In genomic region chr4:443520-444038, GRCh38 we compare ENCODE assay signal across 8 cellular contexts. TPM values are rescaled to one million over a fixed set of nuclear protein-coding genes. Genes with fewer than 3 reads are reported as not detected.
A peak's percentile ranks its signal among the peaks of the same experiment; 100 is the strongest.
DNase-seq lines count a peak whose midpoint lies in the region; ATAC-seq, FAIRE-seq and TF ChIP-seq lines count a peak whose summit lies in the region.
"Not testable (repeated sequence)": the region's sequence is repeated elsewhere in the genome, so short reads cannot be mapped to it uniquely, and the experiment has no call there.

No MANE protein-coding gene starts in this region.

- H3K27me3 Mint-ChIP-seq in CD8-positive, alpha-beta T cell (ENCODE audit: low read depth); activated naive CD8-positive, alpha-beta T cell; endodermal cell (ENCODE audit: insufficient read depth); natural killer cell treated with Interleukin-12 subunit alpha and Interleukin-12 subunit beta and Interleukin-15 and Interleukin-18, amount 100 ng/mL, for 72 hours: not testable (repeated sequence)
- peaks cover 38% of the 10 kb centered on the region for H3K27me3 Mint-ChIP-seq in GM23338 (ENCODE audit: insufficient read depth, low read depth, poor library complexity)

- not testable (repeated sequence) for H3K27me3 ChIP-seq in CD8-positive, alpha-beta T cell (ENCODE audit: insufficient read depth, low read length); GM23338 (ENCODE audit: insufficient read depth); endodermal cell (ENCODE audit: control insufficient read depth, insufficient read depth, low read length, poor library complexity, severe bottlenecking); HepG2 (ENCODE audit: control insufficient read depth in 1 of 2, insufficient read depth in 2 of 2, low read length in 2 of 2); thoracic aorta (replicated peaks; ENCODE audit: insufficient read depth)

- H3K9me3 ChIP-seq in CD8-positive, alpha-beta T cell (ENCODE audit: low read length): peaks cover 66% of the 10 kb centered on the region
- peaks cover 98% of the 10 kb centered on the region for H3K9me3 ChIP-seq in OCI-LY7 (ENCODE audit: low read length)
- peaks cover 100% of the 10 kb centered on the region for H3K9me3 ChIP-seq in endodermal cell (ENCODE audit: control insufficient read depth, low read length)
- peaks cover 100% of the 10 kb centered on the region for H3K9me3 ChIP-seq in HepG2 (ENCODE audit: low read length)
- peaks cover 100% of the 10 kb centered on the region for H3K9me3 ChIP-seq in thoracic aorta

- not testable (repeated sequence) for H3K4me3 Mint-ChIP-seq in CD8-positive, alpha-beta T cell; GM23338; activated naive CD8-positive, alpha-beta T cell; endodermal cell; natural killer cell treated with Interleukin-12 subunit alpha and Interleukin-12 subunit beta and Interleukin-15 and Interleukin-18, amount 100 ng/mL, for 72 hours

- H3K4me1 Mint-ChIP-seq in CD8-positive, alpha-beta T cell (ENCODE audit: low read depth); GM23338; activated naive CD8-positive, alpha-beta T cell (ENCODE audit: low read depth); endodermal cell: not testable (repeated sequence)
- peaks cover 0 to 13% of the 10 kb centered on the region in 2 donors for H3K4me1 Mint-ChIP-seq in natural killer cell treated with Interleukin-12 subunit alpha and Interleukin-12 subunit beta and Interleukin-15 and Interleukin-18, amount 100 ng/mL, for 72 hours (ENCODE audit: low read depth in 2 of 2)

- TF ChIP-seq EP300 in HepG2 (IDR thresholded peaks at IDR 0.05; ENCODE audit: low read depth in 2 of 2, low read length in 2 of 2); HepG2 (CRISPR knock-in tag; IDR thresholded peaks at IDR 0.05; ENCODE audit: borderline replicate concordance): not testable (repeated sequence)

- not testable (repeated sequence) for TF ChIP-seq CTCF in CD8-positive, alpha-beta T cell (IDR thresholded peaks at IDR 0.05); GM23338 (conservative IDR thresholded peaks at IDR 0.05; ENCODE audit: low read depth in 2 of 2); OCI-LY7 (conservative IDR thresholded peaks at IDR 0.05; ENCODE audit: low read length); endodermal cell (conservative IDR thresholded peaks at IDR 0.05); HepG2 (CRISPR knock-in tag; IDR thresholded peaks at IDR 0.05); thoracic aorta (IDR thresholded peaks at IDR 0.05)

- peaks cover 13% of the 10 kb centered on the region for H3K36me3 ChIP-seq in CD8-positive, alpha-beta T cell (ENCODE audit: insufficient read depth, low read length)
- H3K36me3 ChIP-seq in GM23338 (ENCODE audit: insufficient read depth) (peaks cover 98% of the 10 kb centered on the region), OCI-LY7 (ENCODE audit: insufficient read depth, low read length) (peaks cover 100% of the 10 kb centered on the region), endodermal cell (ENCODE audit: control insufficient read depth, insufficient read depth, low read length) (peaks cover 91% of the 10 kb centered on the region), HepG2 (replicated peaks in 1 of 2; ENCODE audit: control insufficient read depth in 1 of 2, insufficient read depth in 2 of 2, low read length in 2 of 2) (peaks cover 4 to 27% of the 10 kb centered on the region in 2 experiments; a peak in 4 of 5 replicates), thoracic aorta (peaks cover 38% of the 10 kb centered on the region)

- H3K9me2 ChIP-seq in GM23338 (ENCODE audit: insufficient read depth); OCI-LY7 (ENCODE audit: insufficient read depth, low read length): not testable (repeated sequence)

- H3K27ac Mint-ChIP-seq in CD8-positive, alpha-beta T cell; GM23338; endodermal cell: not testable (repeated sequence)
- peak overlapping the region; percentile 8 for H3K27ac Mint-ChIP-seq in activated naive CD8-positive, alpha-beta T cell
- H3K27ac Mint-ChIP-seq in natural killer cell treated with Interleukin-12 subunit alpha and Interleukin-12 subunit beta and Interleukin-15 and Interleukin-18, amount 100 ng/mL, for 72 hours: peak overlapping the region; percentile 28 to 32

- not testable (repeated sequence) for H3K4me1 ChIP-seq in CD8-positive, alpha-beta T cell (ENCODE audit: insufficient read depth, low read length); GM23338 (ENCODE audit: insufficient read depth); OCI-LY7 (ENCODE audit: insufficient read depth, low read length, poor library complexity, severe bottlenecking); endodermal cell (ENCODE audit: control insufficient read depth, insufficient read depth, low read length); HepG2 (ENCODE audit: insufficient read depth, low read length); thoracic aorta (ENCODE audit: control insufficient read depth in 1 of 2, low read depth in 2 of 2)

- peaks cover 73% of the 10 kb centered on the region for H3K36me3 Mint-ChIP-seq in CD8-positive, alpha-beta T cell
- H3K36me3 Mint-ChIP-seq in GM23338 (ENCODE audit: low read depth) (peaks cover 100% of the 10 kb centered on the region), endodermal cell (ENCODE audit: low read depth) (peaks cover 84% of the 10 kb centered on the region)
- H3K36me3 Mint-ChIP-seq in activated naive CD8-positive, alpha-beta T cell: peaks cover 47% of the 10 kb centered on the region
- H3K36me3 Mint-ChIP-seq in natural killer cell treated with Interleukin-12 subunit alpha and Interleukin-12 subunit beta and Interleukin-15 and Interleukin-18, amount 100 ng/mL, for 72 hours: peaks cover 65% of the 10 kb centered on the region

- in situ Hi-C loops in HepG2 (cut with HindIII; ENCODE audit: extremely low pct_ligation_motif_present, low pct_unique_long_range_greater_than_20kb): not testable (repeated sequence)

- BruUV-seq in OCI-LY7 (replicated peaks; lab: Mats Ljungman, UMichigan); HepG2 (replicated peaks; lab: Mats Ljungman, UMichigan): not testable (repeated sequence)

- H3K79me2 ChIP-seq in GM23338 (replicated peaks; ENCODE audit: insufficient read depth) (peaks cover 43% of the 10 kb centered on the region), OCI-LY7 (ENCODE audit: insufficient read depth, low read depth, low read length) (peaks cover 50% of the 10 kb centered on the region)
- H3K79me2 ChIP-seq in HepG2 (ENCODE audit: insufficient read depth, low read length): not testable (repeated sequence)

- H3K9ac ChIP-seq in endodermal cell (ENCODE audit: extremely low read depth, low read length, poor library complexity, severe bottlenecking); HepG2 (ENCODE audit: insufficient read depth, low read depth, low read length): not testable (repeated sequence)

- peak overlapping the region; percentile 13 for H3K4me3 ChIP-seq in CD8-positive, alpha-beta T cell (ENCODE audit: low read depth, low read length)
- H3K4me3 ChIP-seq in GM23338 (peak overlapping the region; percentile 23; the same call in 1 of the 2 replicates), endodermal cell (ENCODE audit: low read length) (peak overlapping the region; percentile 84), thoracic aorta (peak overlapping the region; percentile 36)
- H3K4me3 ChIP-seq in OCI-LY7 (ENCODE audit: low read depth, low read length, poor library complexity, severe bottlenecking); HepG2 (replicated peaks in 1 of 3; ENCODE audit: insufficient read depth in 1 of 3, low read depth in 2 of 3, low read length in 3 of 3): not testable (repeated sequence)

- not testable (repeated sequence) for TF ChIP-seq POLR2A in HepG2 (IDR thresholded peaks at IDR 0.05; ENCODE audit: insufficient read depth in 1 of 2, low read depth in 2 of 2, low read length in 2 of 2)

- not testable (repeated sequence) for ATAC-seq in CD8-positive, alpha-beta T cell; GM23338; HepG2; natural killer cell treated with Interleukin-12 subunit alpha and Interleukin-12 subunit beta and Interleukin-15 and Interleukin-18, amount 100 ng/mL, for 72 hours; thoracic aorta (ENCODE audit: insufficient number of reproducible peaks, low FRiP score, low read depth)

- H4K20me1 ChIP-seq in GM23338 (replicated peaks; ENCODE audit: insufficient read depth); OCI-LY7 (ENCODE audit: insufficient read depth, low read length); HepG2 (ENCODE audit: insufficient read depth, low read length): not testable (repeated sequence)

- not testable (repeated sequence) for TF ChIP-seq RAD21 in HepG2 (CRISPR knock-in tag; IDR thresholded peaks at IDR 0.05)

- peak; percentile 26 for FAIRE-seq in HepG2 (lab: Jason Lieb, UNC)

- H3F3A ChIP-seq in GM23338 (replicated peaks; ENCODE audit: low read depth): peaks cover 33% of the 10 kb centered on the region

- H3K4me2 ChIP-seq in GM23338; OCI-LY7 (ENCODE audit: low read length); HepG2 (ENCODE audit: low read depth, low read length): not testable (repeated sequence)

- POLR2A ChIA-PET in CD8-positive, alpha-beta T cell (lab: Charles Lee): interaction anchor here (0.8 kb wide), 1 partner anchor 31 kb away, joined by 4 read pairs; no protein-coding TSS in a partner anchor
- POLR2A ChIA-PET in OCI-LY7 (lab: Charles Lee); HepG2 (lab: Yijun Ruan, JAX): not testable (repeated sequence)

- not testable (repeated sequence) for DNase-seq in CD8-positive, alpha-beta T cell; endodermal cell; HepG2 (ENCODE audit: low spot score); natural killer cell treated with Interleukin-12 subunit alpha and Interleukin-12 subunit beta and Interleukin-15 and Interleukin-18, amount 100 ng/mL, for 72 hours (ENCODE audit: low spot score); thoracic aorta (ENCODE audit: low spot score)
- DNase-seq in GM23338 (ENCODE audit: low spot score): peak; percentile 17
- peak; percentile 19 for DNase-seq in OCI-LY7 (ENCODE audit: low spot score)

- CTCF ChIA-PET in CD8-positive, alpha-beta T cell (lab: Charles Lee); OCI-LY7 (lab: Charles Lee; ENCODE audit: unreplicated experiment); HepG2 (lab: Yijun Ruan, JAX; ENCODE audit: low intra/inter-chr PET ratio, low total read pairs): not testable (repeated sequence)

- not testable (repeated sequence) for H3K27ac ChIP-seq in CD8-positive, alpha-beta T cell (ENCODE audit: low read depth, low read length); GM23338 (ENCODE audit: low read depth); OCI-LY7 (ENCODE audit: low read depth, low read length, poor library complexity, severe bottlenecking); endodermal cell (ENCODE audit: low read depth, low read length); HepG2 (ENCODE audit: extremely low read length, insufficient read depth, low read length); thoracic aorta

- H3K9me3 Mint-ChIP-seq in CD8-positive, alpha-beta T cell: peaks cover 44% of the 10 kb centered on the region
- H3K9me3 Mint-ChIP-seq in GM23338 (peaks cover 100% of the 10 kb centered on the region), endodermal cell (peaks cover 99% of the 10 kb centered on the region)
- peaks cover 18% of the 10 kb centered on the region for H3K9me3 Mint-ChIP-seq in activated naive CD8-positive, alpha-beta T cell (ENCODE audit: low read depth)
- peaks cover 28% of the 10 kb centered on the region for H3K9me3 Mint-ChIP-seq in natural killer cell treated with Interleukin-12 subunit alpha and Interleukin-12 subunit beta and Interleukin-15 and Interleukin-18, amount 100 ng/mL, for 72 hours

- 100% methylated on average over 1 to 2 of the region's 2 CpGs for WGBS in endodermal cell (ENCODE audit: insufficient coverage in 1 of 2, insufficient read length in 1 of 2), 2 experiments
- WGBS in HepG2 (ENCODE audit: low lambda C conversion rate): 98% methylated on average over 2 of the region's 2 CpGs

- not testable (repeated sequence) for H2AFZ ChIP-seq in GM23338; OCI-LY7 (ENCODE audit: low read length); HepG2 (ENCODE audit: low read length)

- intact Hi-C loops in CD8-positive, alpha-beta T cell (cut with DNase I, micrococcal nuclease): loop anchor here (5.0 kb wide), 2 partner anchors 39 to 66 kb away; no protein-coding TSS in a partner anchor
- intact Hi-C loops in OCI-LY7 (cut with micrococcal nuclease; ENCODE audit: unreplicated experiment): loop anchor here (2.0 kb wide), 1 partner anchor 53 kb away; no protein-coding TSS in a partner anchor
- intact Hi-C loops in HepG2 (cut with micrococcal nuclease; ENCODE audit: unreplicated experiment): not testable (repeated sequence)

RNA-seq across cellular contexts. Expression of gene ZNF721, which starts 55.4 kb away (rescaled TPM):
- total RNA-seq in CD8-positive, alpha-beta T cell: 10 to 100 TPM; 44.9 to 45.2 TPM
- total RNA-seq in GM23338 (2014; rRNA removed; shearing (Covaris generic)): 125 and 170 TPM in 2 replicates
- polyA plus RNA-seq in GM23338 (2016; fragmentation: Nextera tagmentation; extraction: Ambion mirVana) (37.3 and 46.9 TPM in 2 replicates), HepG2 (2011; rRNA removed) (7.3 and 8.5 TPM in 2 replicates)
- 48.1 and 51.1 TPM in 2 replicates for total RNA-seq in OCI-LY7 (2014; rRNA removed; shearing (Covaris generic))
- total RNA-seq in OCI-LY7 (2022) (64.1 and 67.2 TPM in 2 replicates), endodermal cell (10 to 100 TPM; 68.9 to 71.5 TPM), HepG2 (2016; rRNA removed; fragmentation: Illumina TruSeq; extraction: Trizol) (22.1 and 30.8 TPM in 2 replicates), thoracic aorta (10 to 100 TPM; 12.2 to 45.5 TPM)
- 37.4 TPM for polyA plus RNA-seq in endodermal cell (2013, experiment 1 of 2)
- polyA plus RNA-seq in endodermal cell (2013, experiment 2 of 2): 35.7 TPM
- total RNA-seq in HepG2 (2016; cell fraction: cytosol; rRNA removed; fragmentation: Illumina TruSeq; extraction: Trizol; ENCODE audit: low read depth): 5.8 and 6.7 TPM in 2 replicates
- total RNA-seq in HepG2 (2016; cell fraction: insoluble cytoplasmic fraction; rRNA removed; fragmentation: Illumina TruSeq; extraction: Trizol): 19.8 and 25.5 TPM in 2 replicates
- total RNA-seq in HepG2 (2016; cell fraction: membrane; rRNA removed; fragmentation: Illumina TruSeq; extraction: Trizol): 9.7 and 10.0 TPM in 2 replicates
- total RNA-seq in HepG2 (2016; cell fraction: nucleus; rRNA removed; fragmentation: Illumina TruSeq; extraction: Trizol): 52.2 and 56.6 TPM in 2 replicates
- 4.1 and 5.4 TPM in 2 replicates for polyA plus RNA-seq in HepG2 (2011; cell fraction: cytosol; rRNA removed)
- polyA plus RNA-seq in HepG2 (2011; cell fraction: nucleus; rRNA removed): 9.3 and 11.0 TPM in 2 replicates
- polyA plus RNA-seq in HepG2 (2012): 15.8 and 19.1 TPM in 2 replicates
- 3.4 and 4.8 TPM in 2 replicates for polyA plus RNA-seq in HepG2 (2016; cell fraction: cytosol; fragmentation: Illumina TruSeq; extraction: Trizol; ENCODE audit: low read depth)
- polyA plus RNA-seq in HepG2 (2016; cell fraction: insoluble cytoplasmic fraction; fragmentation: Illumina TruSeq; extraction: Trizol; ENCODE audit: low read depth): 17.6 and 19.7 TPM in 2 replicates
- polyA plus RNA-seq in HepG2 (2016; cell fraction: membrane; fragmentation: Illumina TruSeq; extraction: Trizol; ENCODE audit: low read depth): 3.4 and 3.9 TPM in 2 replicates
- 46.6 and 52.5 TPM in 2 replicates for polyA plus RNA-seq in HepG2 (2016; cell fraction: nucleus; fragmentation: Illumina TruSeq; extraction: Trizol; ENCODE audit: insufficient read depth, low read depth)
- 9.2 and 12.5 TPM in 2 replicates for polyA minus RNA-seq in HepG2 (2011; rRNA and poly(A)+ RNA removed; ENCODE audit: low replicate concordance)
- polyA minus RNA-seq in HepG2 (2011; cell fraction: cytosol; rRNA and poly(A)+ RNA removed): 8.0 and 10.3 TPM in 2 replicates
- polyA minus RNA-seq in HepG2 (2011; cell fraction: nucleus; rRNA and poly(A)+ RNA removed): 63.2 and 68.8 TPM in 2 replicates
- total RNA-seq in natural killer cell treated with Interleukin-12 subunit alpha and Interleukin-12 subunit beta and Interleukin-15 and Interleukin-18, amount 100 ng/mL, for 72 hours: 10 to 100 TPM; 30.7 to 48.6 TPM

RNA-seq across cellular contexts. Expression of gene PIGG, which starts 55.4 kb away (rescaled TPM):
- 10 to 100 TPM; 58.7 to 61.4 TPM for total RNA-seq in CD8-positive, alpha-beta T cell
- total RNA-seq in GM23338 (2014; rRNA removed; shearing (Covaris generic)): 45.0 and 46.4 TPM in 2 replicates
- polyA plus RNA-seq in GM23338 (2016; fragmentation: Nextera tagmentation; extraction: Ambion mirVana) (29.9 and 30.1 TPM in 2 replicates), HepG2 (2011; rRNA removed) (48.9 and 49.7 TPM in 2 replicates)
- 30.9 and 32.0 TPM in 2 replicates for total RNA-seq in OCI-LY7 (2014; rRNA removed; shearing (Covaris generic))
- total RNA-seq in OCI-LY7 (2022) (60.6 and 60.7 TPM in 2 replicates), endodermal cell (10 to 100 TPM; 73.4 to 80.3 TPM), HepG2 (2016; rRNA removed; fragmentation: Illumina TruSeq; extraction: Trizol) (15.2 and 34.4 TPM in 2 replicates), thoracic aorta (10 to 100 TPM; 46.6 to 74.3 TPM)
- polyA plus RNA-seq in endodermal cell (2013, experiment 1 of 2): 53.9 TPM
- polyA plus RNA-seq in endodermal cell (2013, experiment 2 of 2): 47.8 TPM
- 7.6 and 8.9 TPM in 2 replicates for total RNA-seq in HepG2 (2016; cell fraction: cytosol; rRNA removed; fragmentation: Illumina TruSeq; extraction: Trizol; ENCODE audit: low read depth)
- total RNA-seq in HepG2 (2016; cell fraction: insoluble cytoplasmic fraction; rRNA removed; fragmentation: Illumina TruSeq; extraction: Trizol): 13.6 and 34.0 TPM in 2 replicates
- 11.8 and 14.1 TPM in 2 replicates for total RNA-seq in HepG2 (2016; cell fraction: membrane; rRNA removed; fragmentation: Illumina TruSeq; extraction: Trizol)
- 49.2 and 56.6 TPM in 2 replicates for total RNA-seq in HepG2 (2016; cell fraction: nucleus; rRNA removed; fragmentation: Illumina TruSeq; extraction: Trizol)
- 22.7 and 24.8 TPM in 2 replicates for polyA plus RNA-seq in HepG2 (2011; cell fraction: cytosol; rRNA removed)
- 174 and 175 TPM in 2 replicates for polyA plus RNA-seq in HepG2 (2011; cell fraction: nucleus; rRNA removed)
- 26.4 and 37.4 TPM in 2 replicates for polyA plus RNA-seq in HepG2 (2012)
- 3.8 and 4.2 TPM in 2 replicates for polyA plus RNA-seq in HepG2 (2016; cell fraction: cytosol; fragmentation: Illumina TruSeq; extraction: Trizol; ENCODE audit: low read depth)
- polyA plus RNA-seq in HepG2 (2016; cell fraction: insoluble cytoplasmic fraction; fragmentation: Illumina TruSeq; extraction: Trizol; ENCODE audit: low read depth): 10.8 and 13.5 TPM in 2 replicates
- 7.6 and 7.7 TPM in 2 replicates for polyA plus RNA-seq in HepG2 (2016; cell fraction: membrane; fragmentation: Illumina TruSeq; extraction: Trizol; ENCODE audit: low read depth)
- 84.5 and 84.7 TPM in 2 replicates for polyA plus RNA-seq in HepG2 (2016; cell fraction: nucleus; fragmentation: Illumina TruSeq; extraction: Trizol; ENCODE audit: insufficient read depth, low read depth)
- polyA minus RNA-seq in HepG2 (2011; rRNA and poly(A)+ RNA removed; ENCODE audit: low replicate concordance): 58.1 and 71.6 TPM in 2 replicates
- 14.6 and 15.7 TPM in 2 replicates for polyA minus RNA-seq in HepG2 (2011; cell fraction: cytosol; rRNA and poly(A)+ RNA removed)
- polyA minus RNA-seq in HepG2 (2011; cell fraction: nucleus; rRNA and poly(A)+ RNA removed): 111 and 114 TPM in 2 replicates
- total RNA-seq in natural killer cell treated with Interleukin-12 subunit alpha and Interleukin-12 subunit beta and Interleukin-15 and Interleukin-18, amount 100 ng/mL, for 72 hours: 10 to 100 TPM; 56.4 to 74.8 TPM
